Comparison of ENCODE assay signal across 18 cellular contexts in genomic region chrX:1462110-1462509, GRCh38. TPM values are rescaled to one million over a fixed set of nuclear protein-coding genes. Genes with fewer than 3 reads are reported as not detected.
DNase-seq lines count a peak whose midpoint lies in the region; ATAC-seq lines count a peak whose summit lies in the region.
"Had no signal": no experiment of that assay in that cellular context is flagged by ENCODE, and none has a peak within 500 bp of the region (broad histone marks: within the 10 kb centered on the region; RNA-seq: fewer than 3 reads in every experiment).

No MANE protein-coding gene starts in this region.

- H3K36me3 ChIP-seq in neuronal stem cell (replicated peaks in 1 of 2; ENCODE audit: control insufficient read depth in 2 of 2, insufficient read depth in 2 of 2, low read length in 2 of 2) = no peaks in the 10 kb centered on the region
- H3K36me3 ChIP-seq: esophagus muscularis mucosa, SJSA1, vagina had no signal

- peaks cover 52% of the 10 kb centered on the region for H3K4me1 Mint-ChIP-seq in activated CD4-positive, alpha-beta T cell treated with anti-CD3 and anti-CD28 coated beads, Interleukin-2, amount 10 ng/mL, durations not matched to agents 7 days and 5 days
- H3K4me1 Mint-ChIP-seq in IgD-negative memory B cell = peaks cover 15 to 29% (median 18%) of the 10 kb centered on the region in 3 donors
- H3K4me1 Mint-ChIP-seq in activated naive CD8-positive, alpha-beta T cell treated with anti-CD3 and anti-CD28 coated beads, Interleukin-2, amount 10 ng/mL, durations not matched to agents 7 days and 5 days = peaks cover 42% of the 10 kb centered on the region
- H3K4me1 Mint-ChIP-seq in natural killer cell treated with Interleukin-12 subunit alpha and Interleukin-12 subunit beta and Interleukin-15 and Interleukin-18, amount 100 ng/mL, for 72 hours (ENCODE audit: low read depth in 2 of 2) = peaks cover 40 to 47% of the 10 kb centered on the region in 2 donors
- H3K4me1 Mint-ChIP-seq: brain, neural crest cell had no signal

- no peak overlapping the region for H2AK5ac ChIP-seq in neuronal stem cell (ENCODE audit: low read depth, low read length)

- H2BK12ac ChIP-seq in neuronal stem cell (ENCODE audit: low read length) = no peak overlapping the region

- no peaks in the 10 kb centered on the region for H3K4me1 ChIP-seq in neuronal stem cell (ENCODE audit: control insufficient read depth in 2 of 2, insufficient read depth in 1 of 2, low read depth in 1 of 2, low read length in 2 of 2)
- H3K4me1 ChIP-seq: esophagus muscularis mucosa, vagina had no signal

- H3K18ac ChIP-seq in neuronal stem cell (ENCODE audit: low read length) = no peak overlapping the region

- no peak overlapping the region for H4K91ac ChIP-seq in neuronal stem cell (ENCODE audit: low read depth, low read length, poor library complexity)

- no peak overlapping the region for H3K14ac ChIP-seq in neuronal stem cell (ENCODE audit: low read length)

- DNase-seq in activated CD4-positive, alpha-beta T cell treated with anti-CD3 and anti-CD28 coated beads, Interleukin-2, amount 10 ng/mL, durations not matched to agents 7 days and 5 days = no peak
- DNase-seq in activated CD4-positive, alpha-beta T cell treated with anti-CD3 and anti-CD28 coated beads, Interleukin-2, amount 50 U/mL, for 48 hours = no peak
- DNase-seq in activated naive CD8-positive, alpha-beta T cell treated with anti-CD3 and anti-CD28 coated beads, Interleukin-2, amount 10 ng/mL, durations not matched to agents 7 days and 5 days = no peak
- no peak for DNase-seq in natural killer cell treated with Interleukin-12 subunit alpha and Interleukin-12 subunit beta and Interleukin-15 and Interleukin-18, amount 100 ng/mL, for 72 hours (ENCODE audit: low spot score)
- DNase-seq in HuH-7.5 (ENCODE audit: low spot score) (no peak), neuronal stem cell (ENCODE audit: low spot score) (no peak)
- DNase-seq in NK-92 treated with Interleukin-12 subunit alpha and Interleukin-12 subunit beta, amount 100 ng/mL, for 24 hours (lab: John Stamatoyannopoulos, UW) = no peak
- DNase-seq: KBM-7, mesendoderm, NCI-H2029 treated with DMSO at 0.1 percent for 48 hours, NCI-H524, retina had no signal

- peak overlapping the region; percentile 14 for H3K4me3 Mint-ChIP-seq in activated CD4-positive, alpha-beta T cell treated with anti-CD3 and anti-CD28 coated beads, Interleukin-2, amount 10 ng/mL, durations not matched to agents 7 days and 5 days
- H3K4me3 Mint-ChIP-seq in IgD-negative memory B cell = no peak overlapping the region
- H3K4me3 Mint-ChIP-seq in activated naive CD8-positive, alpha-beta T cell treated with anti-CD3 and anti-CD28 coated beads, Interleukin-2, amount 10 ng/mL, durations not matched to agents 7 days and 5 days = peak overlapping the region; percentile 83
- H3K4me3 Mint-ChIP-seq in natural killer cell treated with Interleukin-12 subunit alpha and Interleukin-12 subunit beta and Interleukin-15 and Interleukin-18, amount 100 ng/mL, for 72 hours = peak overlapping the region; percentile 87
- H3K4me3 Mint-ChIP-seq: brain, neural crest cell had no signal

- no peak overlapping the region for H4K8ac ChIP-seq in neuronal stem cell (ENCODE audit: low read depth, low read length)

- no peak overlapping the region for H2AFZ ChIP-seq in neuronal stem cell (ENCODE audit: low read length)

- H3K27ac Mint-ChIP-seq in activated CD4-positive, alpha-beta T cell treated with anti-CD3 and anti-CD28 coated beads, Interleukin-2, amount 10 ng/mL, durations not matched to agents 7 days and 5 days = peak overlapping the region; percentile 88
- H3K27ac Mint-ChIP-seq in IgD-negative memory B cell = peak overlapping the region; percentile 41 to 89 (median 72)
- H3K27ac Mint-ChIP-seq in activated naive CD8-positive, alpha-beta T cell treated with anti-CD3 and anti-CD28 coated beads, Interleukin-2, amount 10 ng/mL, durations not matched to agents 7 days and 5 days = peak overlapping the region; percentile 94
- H3K27ac Mint-ChIP-seq in natural killer cell treated with Interleukin-12 subunit alpha and Interleukin-12 subunit beta and Interleukin-15 and Interleukin-18, amount 100 ng/mL, for 72 hours = peak overlapping the region; percentile 95 to 98
- H3K27ac Mint-ChIP-seq: brain had no signal

- H3K27ac ChIP-seq in neuronal stem cell (replicated peaks; ENCODE audit: low read length) = no peak overlapping the region
- H3K27ac ChIP-seq: SJSA1, vagina had no signal

- no peak overlapping the region for H2BK5ac ChIP-seq in neuronal stem cell (ENCODE audit: low read length)

- no peaks in the 10 kb centered on the region for H3K27me3 Mint-ChIP-seq in activated CD4-positive, alpha-beta T cell treated with anti-CD3 and anti-CD28 coated beads, Interleukin-2, amount 10 ng/mL, durations not matched to agents 7 days and 5 days
- H3K27me3 Mint-ChIP-seq in IgD-negative memory B cell = no peaks in the 10 kb centered on the region
- H3K27me3 Mint-ChIP-seq in activated naive CD8-positive, alpha-beta T cell treated with anti-CD3 and anti-CD28 coated beads, Interleukin-2, amount 10 ng/mL, durations not matched to agents 7 days and 5 days = no peaks in the 10 kb centered on the region
- no peaks in the 10 kb centered on the region for H3K27me3 Mint-ChIP-seq in natural killer cell treated with Interleukin-12 subunit alpha and Interleukin-12 subunit beta and Interleukin-15 and Interleukin-18, amount 100 ng/mL, for 72 hours

- H3K9ac ChIP-seq in neuronal stem cell (ENCODE audit: low read depth, low read length, poor library complexity) = no peak overlapping the region

- H3K23ac ChIP-seq in neuronal stem cell (ENCODE audit: low read depth, low read length, poor library complexity) = no peak overlapping the region

- no peak overlapping the region for H3K4ac ChIP-seq in neuronal stem cell (ENCODE audit: low read length)

- H2BK15ac ChIP-seq in neuronal stem cell (ENCODE audit: low read length) = no peak overlapping the region

- CTCF ChIA-PET in activated CD4-positive, alpha-beta T cell treated with anti-CD3 and anti-CD28 coated beads, Interleukin-2, amount 10 ng/mL, durations not matched to agents 7 days and 5 days (lab: Charles Lee) = no interaction called here

- H3K27me3 ChIP-seq in neuronal stem cell (ENCODE audit: control insufficient read depth in 3 of 3, insufficient read depth in 3 of 3, low read depth in 1 of 3, low read length in 3 of 3) = peaks cover 0 to 16% (median 0%) of the 10 kb centered on the region in 3 experiments
- H3K27me3 ChIP-seq: SJSA1, vagina had no signal

- no peak overlapping the region for H2BK120ac ChIP-seq in neuronal stem cell (ENCODE audit: low read depth, low read length)

- H3K4me2 ChIP-seq in neuronal stem cell (ENCODE audit: insufficient read depth, low read length, poor library complexity, severe bottlenecking) = no peak overlapping the region

- H3K4me3 ChIP-seq in neuronal stem cell (ENCODE audit: low read length in 2 of 2) = no peak overlapping the region
- H3K4me3 ChIP-seq: esophagus muscularis mucosa, SJSA1, vagina had no signal

- POLR2A ChIA-PET in activated CD4-positive, alpha-beta T cell treated with anti-CD3 and anti-CD28 coated beads, Interleukin-2, amount 10 ng/mL, durations not matched to agents 7 days and 5 days (lab: Charles Lee) = no interaction called here
- POLR2A ChIA-PET in activated naive CD8-positive, alpha-beta T cell treated with anti-CD3 and anti-CD28 coated beads, Interleukin-2, amount 10 ng/mL, durations not matched to agents 7 days and 5 days (lab: Charles Lee) = no interaction called here

- H3K9me3 ChIP-seq in neuronal stem cell (replicated peaks in 1 of 2; ENCODE audit: control insufficient read depth in 2 of 2, insufficient read depth in 1 of 2, low read depth in 1 of 2, low read length in 2 of 2) = peaks cover 0 to 4% of the 10 kb centered on the region in 2 donors
- H3K9me3 ChIP-seq: esophagus muscularis mucosa, SJSA1, vagina had no signal

- no peaks in the 10 kb centered on the region for H3K79me1 ChIP-seq in neuronal stem cell (ENCODE audit: low read depth, low read length)

- peaks cover 45% of the 10 kb centered on the region for H3K36me3 Mint-ChIP-seq in activated CD4-positive, alpha-beta T cell treated with anti-CD3 and anti-CD28 coated beads, Interleukin-2, amount 10 ng/mL, durations not matched to agents 7 days and 5 days (ENCODE audit: low read depth)
- peaks cover 1% of the 10 kb centered on the region for H3K36me3 Mint-ChIP-seq in IgD-negative memory B cell
- peaks cover 24% of the 10 kb centered on the region for H3K36me3 Mint-ChIP-seq in activated naive CD8-positive, alpha-beta T cell treated with anti-CD3 and anti-CD28 coated beads, Interleukin-2, amount 10 ng/mL, durations not matched to agents 7 days and 5 days
- no peaks in the 10 kb centered on the region for H3K36me3 Mint-ChIP-seq in natural killer cell treated with Interleukin-12 subunit alpha and Interleukin-12 subunit beta and Interleukin-15 and Interleukin-18, amount 100 ng/mL, for 72 hours
- H3K36me3 Mint-ChIP-seq: brain had no signal

- ATAC-seq in activated naive CD8-positive, alpha-beta T cell treated with anti-CD3 and anti-CD28 coated beads, Interleukin-2, amount 10 ng/mL, durations not matched to agents 7 days and 5 days (ENCODE audit: low read depth) = no peak
- ATAC-seq in natural killer cell treated with Interleukin-12 subunit alpha and Interleukin-12 subunit beta and Interleukin-15 and Interleukin-18, amount 100 ng/mL, for 72 hours = no peak

- H3K9me3 Mint-ChIP-seq in activated CD4-positive, alpha-beta T cell treated with anti-CD3 and anti-CD28 coated beads, Interleukin-2, amount 10 ng/mL, durations not matched to agents 7 days and 5 days = no peaks in the 10 kb centered on the region
- H3K9me3 Mint-ChIP-seq in IgD-negative memory B cell = no peaks in the 10 kb centered on the region
- H3K9me3 Mint-ChIP-seq in activated naive CD8-positive, alpha-beta T cell treated with anti-CD3 and anti-CD28 coated beads, Interleukin-2, amount 10 ng/mL, durations not matched to agents 7 days and 5 days = no peaks in the 10 kb centered on the region
- H3K9me3 Mint-ChIP-seq in natural killer cell treated with Interleukin-12 subunit alpha and Interleukin-12 subunit beta and Interleukin-15 and Interleukin-18, amount 100 ng/mL, for 72 hours = no peaks in the 10 kb centered on the region
- H3K9me3 Mint-ChIP-seq: neural crest cell had no signal

RNA-seq across cellular contexts. Expression of gene ASMTL, which starts 9.4 kb away (rescaled TPM):
- total RNA-seq in activated CD4-positive, alpha-beta T cell treated with anti-CD3 and anti-CD28 coated beads, Interleukin-2, amount 10 ng/mL, durations not matched to agents 7 days and 5 days = 10 to 100 TPM; 30.7 to 33.9 TPM
- 50.1 TPM for polyA plus RNA-seq in IgD-negative memory B cell
- total RNA-seq in activated naive CD8-positive, alpha-beta T cell treated with anti-CD3 and anti-CD28 coated beads, Interleukin-2, amount 10 ng/mL, durations not matched to agents 7 days and 5 days = 10 to 100 TPM; 39.4 to 42.2 TPM
- total RNA-seq in natural killer cell treated with Interleukin-12 subunit alpha and Interleukin-12 subunit beta and Interleukin-15 and Interleukin-18, amount 100 ng/mL, for 72 hours = 10 to 100 TPM; 84.8 to 94.2 TPM
- polyA plus RNA-seq in neuronal stem cell (2013, experiment 1 of 2) = 52.5 TPM
- polyA plus RNA-seq in neuronal stem cell (2013, experiment 2 of 2) = 51.6 TPM

Comparison
In these comparisons a context has a peak if more than half of its experiments do, and no peak if none do; other contexts are left out.
1. H3K4me3 Mint-ChIP-seq: peak in activated CD4-positive, alpha-beta T cell treated with anti-CD3 and anti-CD28 coated beads, Interleukin-2, amount 10 ng/mL, durations not matched to agents 7 days and 5 days (single experiment), activated naive CD8-positive, alpha-beta T cell treated with anti-CD3 and anti-CD28 coated beads, Interleukin-2, amount 10 ng/mL, durations not matched to agents 7 days and 5 days (single experiment) and natural killer cell treated with Interleukin-12 subunit alpha and Interleukin-12 subunit beta and Interleukin-15 and Interleukin-18, amount 100 ng/mL, for 72 hours (single experiment); none in IgD-negative memory B cell (0 of 4).
2. Peak in every context shown above with its lines, with median percentiles within 50 percentile points of each other: H3K27ac Mint-ChIP-seq.